8 cellular contexts compared by ENCODE assay signal in genomic region chr14:70934502-70935134, GRCh38. TPM values are rescaled to one million over a fixed set of nuclear protein-coding genes. Genes with fewer than 3 reads are reported as not detected.
DNase-seq lines count a peak whose midpoint lies in the region; ATAC-seq and TF ChIP-seq lines count a peak whose summit lies in the region.

No MANE protein-coding gene starts in this region.

- peak; percentile 87 for ATAC-seq in activated CD4-positive, alpha-beta T cell treated with anti-CD3 and anti-CD28 coated beads for 36 hours
- ATAC-seq in HG03175 (IDR thresholded peaks at IDR 0.05; ENCODE audit: unreplicated experiment), result peak; percentile 87
- no peak for ATAC-seq in GM18519 (IDR thresholded peaks at IDR 0.05; ENCODE audit: low FRiP score, unreplicated experiment)

- peak; percentile 36 for DNase-seq in activated CD4-positive, alpha-beta T cell treated with anti-CD3 and anti-CD28 coated beads for 36 hours
- no peak for DNase-seq in activated CD4-positive, alpha-beta T cell treated with anti-CD3 and anti-CD28 coated beads, Interleukin-2, amount 50 U/mL, for 4 hours
- DNase-seq in brain microvascular endothelial cell (no peak), COLO668 (lab: John Stamatoyannopoulos, UW; ENCODE audit: unreplicated experiment) (no peak), UCSD-AML1 (lab: John Stamatoyannopoulos, UW; ENCODE audit: unreplicated experiment) (no peak)

- H3K4me3 ChIP-seq in brain microvascular endothelial cell (ENCODE audit: low read depth, low read length) (no peak overlapping the region), neutrophil (ENCODE audit: low read depth in 1 of 2, low read length in 1 of 2) (no peak overlapping the region)

- TF ChIP-seq CTCF in brain microvascular endothelial cell (IDR thresholded peaks at IDR 0.05; ENCODE audit: low read depth, low read length, missing control alignments), result no peak
- TF ChIP-seq CTCF in neutrophil (IDR thresholded peaks at IDR 0.05), result no peak

- H3K27ac Mint-ChIP-seq in activated CD4-positive, alpha-beta T cell treated with anti-CD3 and anti-CD28 coated beads for 36 hours, result peak overlapping the region; percentile 92

- H3K36me3 ChIP-seq in brain microvascular endothelial cell (replicated peaks), result no peaks in the 10 kb centered on the region
- H3K36me3 ChIP-seq in neutrophil, result no peaks in the 10 kb centered on the region

- peaks cover 26% of the 10 kb centered on the region for H3K36me3 Mint-ChIP-seq in activated CD4-positive, alpha-beta T cell treated with anti-CD3 and anti-CD28 coated beads for 36 hours (ENCODE audit: low read depth)

- H3K27ac ChIP-seq in brain microvascular endothelial cell (peak overlapping the region; percentile 5), neutrophil (peak overlapping the region; percentile 62)

- peak overlapping the region; percentile 43 for H3K4me3 Mint-ChIP-seq in activated CD4-positive, alpha-beta T cell treated with anti-CD3 and anti-CD28 coated beads for 36 hours

- intact Hi-C loops in activated CD4-positive, alpha-beta T cell treated with anti-CD3 and anti-CD28 coated beads for 36 hours (cut with DNase I, micrococcal nuclease), result loop anchor here (1.0 to 2.0 kb wide), 3 partner anchors 18 to 49 kb away; partner anchors contain the start of gene PCNX1 (in 1 of the 2)

- H3K4me1 Mint-ChIP-seq in activated CD4-positive, alpha-beta T cell treated with anti-CD3 and anti-CD28 coated beads for 36 hours, result peaks cover 76% of the 10 kb centered on the region

- CTCF ChIA-PET in activated CD4-positive, alpha-beta T cell treated with anti-CD3 and anti-CD28 coated beads for 36 hours (lab: Charles Lee), result interaction anchor here (0.7 to 1.6 kb wide), 11 partner anchors 10 to 116 kb away, joined by 3 to 6 read pairs (median 3); no protein-coding TSS in a partner anchor

- no peaks in the 10 kb centered on the region for H3K27me3 Mint-ChIP-seq in activated CD4-positive, alpha-beta T cell treated with anti-CD3 and anti-CD28 coated beads for 36 hours

- H3K9me3 ChIP-seq in neutrophil, result no peaks in the 10 kb centered on the region

- H3K27me3 ChIP-seq in brain microvascular endothelial cell (replicated peaks) (no peaks in the 10 kb centered on the region), neutrophil (no peaks in the 10 kb centered on the region)

- H3K4me1 ChIP-seq in neutrophil (ENCODE audit: control insufficient read depth in 1 of 2, insufficient read depth in 1 of 2, low read depth in 1 of 2, low read length in 1 of 2), result peaks cover 22 to 28% of the 10 kb centered on the region in 2 experiments

- in situ Hi-C loops in brain microvascular endothelial cell (cut with HindIII; ENCODE audit: low pct_ligation_motif_present, low sequenced_read_pairs), result no loop called here

- peaks cover 6% of the 10 kb centered on the region for H3K9me3 Mint-ChIP-seq in activated CD4-positive, alpha-beta T cell treated with anti-CD3 and anti-CD28 coated beads for 36 hours (ENCODE audit: low read depth)

- POLR2A ChIA-PET in activated CD4-positive, alpha-beta T cell treated with anti-CD3 and anti-CD28 coated beads for 36 hours (lab: Charles Lee), result interaction anchor here (1.3 kb wide), 1 partner anchor 48 kb away, joined by 4 read pairs; no protein-coding TSS in a partner anchor

RNA-seq across cellular contexts. Expression of gene PCNX1, which starts 27.4 kb away (rescaled TPM):
- total RNA-seq in activated CD4-positive, alpha-beta T cell treated with anti-CD3 and anti-CD28 coated beads for 36 hours, result 10 to 100 TPM; 38.4 to 57.9 TPM
